Comparison of ENCODE assay signal across 30 cellular contexts in the genomic region with DNA sequence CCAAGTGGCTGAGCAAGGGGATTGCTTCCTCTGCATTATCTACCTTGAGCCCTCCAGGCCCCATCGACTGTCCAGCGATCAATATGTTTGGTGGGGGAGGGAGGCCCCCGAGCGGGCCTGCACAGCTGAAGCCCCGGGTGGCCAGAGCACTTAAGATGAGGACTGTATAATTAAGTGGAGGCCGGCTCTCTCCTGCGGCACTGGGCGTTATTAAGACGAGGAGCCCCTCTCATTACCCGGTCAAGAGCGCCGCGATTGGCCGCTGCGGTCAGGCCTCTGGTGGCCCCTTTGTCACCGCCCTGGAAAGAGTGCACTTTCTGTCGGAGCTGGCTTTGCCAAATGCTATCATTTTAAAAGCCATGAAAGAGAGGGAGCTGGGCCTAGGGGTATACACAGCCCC.
"Had no signal": no experiment of that assay in that cellular context is flagged by ENCODE, and none has a peak within 500 bp of the region (broad histone marks: within the 10 kb centered on the region; RNA-seq: fewer than 3 reads in every experiment).

No MANE protein-coding gene starts in this region.

- H3K36me3 Mint-ChIP-seq: immature natural killer cell; stimulated activated effector memory CD8-positive, alpha-beta T cell treated with anti-CD3 and anti-CD28 coated beads, Interleukin-12 subunit alpha, Interleukin-12 subunit beta, amount 100 ng/mL, for 72 hours; type B pancreatic cell; WTC11 had no signal

- H3K9me3 Mint-ChIP-seq: type B pancreatic cell had no signal

- H3K27me3 ChIP-seq: brain microvascular endothelial cell, heart left ventricle, neutrophil, uterus had no signal

- DNase-seq: activated CD4-positive, alpha-beta memory T cell treated with anti-CD3 and anti-CD28 coated beads, Interleukin-2, amount 10 ng/mL, durations not matched to agents 7 days and 5 days; activated CD4-positive, alpha-beta T cell treated with anti-CD3 and anti-CD28 coated beads for 1 hour; activated CD4-positive, alpha-beta T cell treated with anti-CD3 and anti-CD28 coated beads, Interleukin-2, amount 10 ng/mL, durations not matched to agents 7 days and 5 days; activated CD8-positive, alpha-beta memory T cell treated with anti-CD3 and anti-CD28 coated beads, Interleukin-2, amount 50 U/mL, for 48 hours; activated gamma-delta T cell; activated naive CD4-positive, alpha-beta T cell treated with anti-CD3 and anti-CD28 coated beads, Interleukin-2, amount 50 U/mL, for 16 hours; activated T-cell treated with anti-CD3 and anti-CD28 coated beads, Interleukin-2, amount 50 U/mL, for 24 hours; amniotic stem cell; brain microvascular endothelial cell; caudate nucleus; cortex of kidney; effector memory CD8-positive, alpha-beta T cell; heart left ventricle; hypothalamus; immature natural killer cell; kidney; left colon; mammary epithelial cell; pancreas; sigmoid colon; small intestine; stimulated activated CD4-positive, alpha-beta T cell treated with anti-CD3 and anti-CD28 coated beads, Interleukin-4, amount 100 ng/mL, for 24 hours; stimulated activated naive CD8-positive, alpha-beta T cell treated with anti-CD3 and anti-CD28 coated beads, Interleukin-15, amount 100 ng/mL, for 72 hours; substantia nigra; uterus had no signal

- H3K27ac Mint-ChIP-seq: activated CD4-positive, alpha-beta memory T cell treated with anti-CD3 and anti-CD28 coated beads, Interleukin-2, amount 10 ng/mL, durations not matched to agents 7 days and 5 days; activated CD4-positive, alpha-beta T cell treated with anti-CD3 and anti-CD28 coated beads, Interleukin-2, amount 10 ng/mL, durations not matched to agents 7 days and 5 days; activated T-cell treated with anti-CD3 and anti-CD28 coated beads, Interleukin-2, amount 50 U/mL, for 24 hours; effector memory CD8-positive, alpha-beta T cell; immature natural killer cell; stimulated activated effector memory CD8-positive, alpha-beta T cell treated with anti-CD3 and anti-CD28 coated beads, Interleukin-12 subunit alpha, Interleukin-12 subunit beta, amount 100 ng/mL, for 72 hours; stimulated activated naive CD8-positive, alpha-beta T cell treated with anti-CD3 and anti-CD28 coated beads, Interleukin-15, amount 100 ng/mL, for 72 hours; type B pancreatic cell; WTC11 had no signal

- H3K27me3 Mint-ChIP-seq: activated CD4-positive, alpha-beta memory T cell treated with anti-CD3 and anti-CD28 coated beads, Interleukin-2, amount 10 ng/mL, durations not matched to agents 7 days and 5 days; activated CD4-positive, alpha-beta T cell treated with anti-CD3 and anti-CD28 coated beads, Interleukin-2, amount 10 ng/mL, durations not matched to agents 7 days and 5 days; activated T-cell treated with anti-CD3 and anti-CD28 coated beads, Interleukin-2, amount 50 U/mL, for 24 hours; effector memory CD8-positive, alpha-beta T cell; stimulated activated naive CD8-positive, alpha-beta T cell treated with anti-CD3 and anti-CD28 coated beads, Interleukin-15, amount 100 ng/mL, for 72 hours had no signal

- H3K4me3 Mint-ChIP-seq: activated CD4-positive, alpha-beta memory T cell treated with anti-CD3 and anti-CD28 coated beads, Interleukin-2, amount 10 ng/mL, durations not matched to agents 7 days and 5 days; activated CD4-positive, alpha-beta T cell treated with anti-CD3 and anti-CD28 coated beads, Interleukin-2, amount 10 ng/mL, durations not matched to agents 7 days and 5 days; activated T-cell treated with anti-CD3 and anti-CD28 coated beads, Interleukin-2, amount 50 U/mL, for 24 hours; effector memory CD8-positive, alpha-beta T cell; immature natural killer cell; stimulated activated effector memory CD8-positive, alpha-beta T cell treated with anti-CD3 and anti-CD28 coated beads, Interleukin-12 subunit alpha, Interleukin-12 subunit beta, amount 100 ng/mL, for 72 hours; stimulated activated naive CD8-positive, alpha-beta T cell treated with anti-CD3 and anti-CD28 coated beads, Interleukin-15, amount 100 ng/mL, for 72 hours; type B pancreatic cell; WTC11 had no signal

- H3K36me3 ChIP-seq: brain microvascular endothelial cell, heart left ventricle, neutrophil, pancreas, prostate gland, sigmoid colon, uterus had no signal

- H3K4me3 ChIP-seq: heart left ventricle, pancreas, prostate gland, sigmoid colon, uterus had no signal

- H3K27ac ChIP-seq: brain microvascular endothelial cell, heart left ventricle, neutrophil, pancreas, prostate gland, sigmoid colon, uterus had no signal

- H3K4me1 ChIP-seq: heart left ventricle, pancreas, prostate gland, sigmoid colon, uterus had no signal

- H3K4me1 Mint-ChIP-seq: activated CD4-positive, alpha-beta memory T cell treated with anti-CD3 and anti-CD28 coated beads, Interleukin-2, amount 10 ng/mL, durations not matched to agents 7 days and 5 days; activated CD4-positive, alpha-beta T cell treated with anti-CD3 and anti-CD28 coated beads, Interleukin-2, amount 10 ng/mL, durations not matched to agents 7 days and 5 days; immature natural killer cell; stimulated activated effector memory CD8-positive, alpha-beta T cell treated with anti-CD3 and anti-CD28 coated beads, Interleukin-12 subunit alpha, Interleukin-12 subunit beta, amount 100 ng/mL, for 72 hours; stimulated activated naive CD8-positive, alpha-beta T cell treated with anti-CD3 and anti-CD28 coated beads, Interleukin-15, amount 100 ng/mL, for 72 hours; WTC11 had no signal

- H3K9me3 ChIP-seq: neutrophil, pancreas, prostate gland, sigmoid colon, uterus had no signal
